In the genomic region with DNA sequence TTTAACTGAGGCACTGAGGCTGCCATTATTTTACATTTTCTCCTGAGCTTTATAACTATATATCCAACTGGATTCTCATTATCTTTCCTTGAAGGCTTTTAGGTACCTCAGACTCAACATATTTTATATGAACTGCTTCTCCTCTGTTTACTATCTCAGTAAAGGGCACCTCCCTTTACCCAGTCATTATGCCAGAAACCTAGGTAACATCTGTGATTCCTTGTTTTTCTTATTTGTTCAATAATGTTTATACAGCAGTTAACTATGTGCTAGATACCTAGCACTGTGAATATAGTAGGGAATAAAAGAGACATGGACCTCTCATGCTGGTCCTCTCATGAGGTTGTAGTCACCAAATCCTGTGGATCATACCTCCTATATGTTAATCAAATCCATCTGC, we compare ENCODE assay signal across 14 cellular contexts.
"Had no signal": no experiment of that assay in that cellular context is flagged by ENCODE, and none has a peak within 500 bp of the region (broad histone marks: within the 10 kb centered on the region; RNA-seq: fewer than 3 reads in every experiment).

No MANE protein-coding gene starts in this region.

- DNase-seq: activated CD4-positive, CD25-positive, alpha-beta regulatory T cell; activated effector memory CD4-positive, alpha-beta T cell treated with Interleukin-2 at 50 U/mL for 16 hours; activated T-cell treated with anti-CD3 and anti-CD28 coated beads, Interleukin-2, amount 50 U/mL, for 24 hours; amygdala; effector memory CD4-positive, alpha-beta T cell; erythroblast; midbrain; naive B cell; pancreas had no signal

- H3K4me3 ChIP-seq: lung, pancreas, right atrium auricular region, skin epidermis had no signal

- H3K9me3 Mint-ChIP-seq: activated T-cell treated with anti-CD3 and anti-CD28 coated beads, Interleukin-2, amount 50 U/mL, for 24 hours had no signal

- H3K4me3 Mint-ChIP-seq: activated naive CD8-positive, alpha-beta T cell; activated T-cell treated with anti-CD3 and anti-CD28 coated beads, Interleukin-2, amount 50 U/mL, for 24 hours; brain; naive B cell had no signal

- H3K27ac ChIP-seq: pancreas, right atrium auricular region, skin epidermis had no signal

- H3K9me3 ChIP-seq: pancreas, right atrium auricular region had no signal

- H3K27me3 Mint-ChIP-seq: activated naive CD8-positive, alpha-beta T cell; activated T-cell treated with anti-CD3 and anti-CD28 coated beads, Interleukin-2, amount 50 U/mL, for 24 hours; brain; naive B cell had no signal

- H3K36me3 ChIP-seq: pancreas, right atrium auricular region had no signal

- H3K27me3 ChIP-seq: pancreas, right atrium auricular region had no signal

- H3K27ac Mint-ChIP-seq: activated naive CD8-positive, alpha-beta T cell; activated T-cell treated with anti-CD3 and anti-CD28 coated beads, Interleukin-2, amount 50 U/mL, for 24 hours; brain had no signal

- H3K4me1 ChIP-seq: pancreas had no signal
